In the genomic region with DNA sequence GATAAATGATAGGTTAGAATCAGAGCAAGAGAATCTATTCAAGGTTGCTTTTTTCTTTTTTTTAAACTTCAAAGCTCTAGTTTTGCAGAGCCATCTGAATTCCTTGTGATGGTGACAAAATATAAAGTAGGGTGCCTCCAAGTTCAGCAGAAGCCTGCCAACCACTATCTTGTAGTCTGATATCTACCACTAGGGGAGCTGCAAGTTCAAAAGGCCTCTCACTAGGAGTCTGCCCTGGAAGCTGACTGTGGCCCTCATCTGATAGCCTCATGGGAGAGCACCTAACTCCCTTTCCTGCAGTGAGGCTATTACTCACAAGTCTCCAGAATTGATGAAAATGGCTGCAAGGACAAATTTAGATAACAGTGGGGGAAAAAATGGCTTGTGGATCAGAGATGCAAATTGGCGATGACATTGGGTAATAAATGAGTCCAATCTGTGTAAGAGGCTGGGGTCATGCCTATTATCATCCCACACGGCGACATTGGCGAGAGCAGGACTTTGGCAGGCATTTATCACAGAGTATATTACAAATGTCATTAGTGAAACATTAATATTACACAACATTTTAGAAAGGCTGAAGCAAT, we compare ENCODE assay signal across 10 cellular contexts. TPM values are rescaled to one million over a fixed set of nuclear protein-coding genes. Genes with fewer than 3 reads are reported as not detected.
DNase-seq lines count a peak whose midpoint lies in the region; ATAC-seq, FAIRE-seq and TF ChIP-seq lines count a peak whose summit lies in the region.
"Had no signal": no experiment of that assay in that cellular context is flagged by ENCODE, and none has a peak within 500 bp of the region (broad histone marks: within the 10 kb centered on the region; RNA-seq: fewer than 3 reads in every experiment).

No MANE protein-coding gene starts in this region.

- TF ChIP-seq EP300 in Ishikawa (IDR thresholded peaks at IDR 0.05; ENCODE audit: borderline replicate concordance): no peak

- H3K4me3 Mint-ChIP-seq in astrocyte (ENCODE audit: unreplicated experiment): no peak overlapping the region

- TF ChIP-seq POLR2A in spleen (IDR thresholded peaks at IDR 0.05): no peak

- H3K4me3 ChIP-seq in astrocyte (ENCODE audit: insufficient read depth, low read depth, low read length): no peak overlapping the region
- no peak overlapping the region for H3K4me3 ChIP-seq in mucosa of descending colon
- H3K4me3 ChIP-seq in spleen: no peak overlapping the region
- H3K4me3 ChIP-seq: lung had no signal

- no peaks in the 10 kb centered on the region for H4K20me1 ChIP-seq in astrocyte (ENCODE audit: insufficient read depth, low read length)

- H3K79me2 ChIP-seq in astrocyte (ENCODE audit: insufficient read depth, low read length): no peaks in the 10 kb centered on the region

- WGBS in spleen, 5 donors: 61 to 82% (median 82%) methylated on average over 4 of the region's 4 CpGs

- peak; percentile 45 for ATAC-seq in mucosa of descending colon

- H3K4me1 Mint-ChIP-seq in astrocyte (ENCODE audit: low read depth, unreplicated experiment): no peaks in the 10 kb centered on the region

- no peak overlapping the region for H3K4me2 ChIP-seq in astrocyte (ENCODE audit: low read length)

- TF ChIP-seq RAD21 in Ishikawa (IDR thresholded peaks at IDR 0.05; ENCODE audit: low read depth): peak; percentile 53

- H3K9ac ChIP-seq in astrocyte (ENCODE audit: low read length): no peak overlapping the region

- H3K27ac ChIP-seq in astrocyte (ENCODE audit: low read depth, low read length) (no peak overlapping the region), spleen (no peak overlapping the region)

- H3K9me3 ChIP-seq in astrocyte (ENCODE audit: insufficient read depth, low read depth, low read length): no peaks in the 10 kb centered on the region
- H3K9me3 ChIP-seq in mucosa of descending colon: no peaks in the 10 kb centered on the region
- no peaks in the 10 kb centered on the region for H3K9me3 ChIP-seq in spleen

- no peaks in the 10 kb centered on the region for H3K27me3 Mint-ChIP-seq in astrocyte (ENCODE audit: low read depth, unreplicated experiment)

- H3K36me3 ChIP-seq in astrocyte (ENCODE audit: insufficient read depth, low read length) (no peaks in the 10 kb centered on the region), mucosa of descending colon (ENCODE audit: low read depth) (no peaks in the 10 kb centered on the region), spleen (no peaks in the 10 kb centered on the region)

- H3K27me3 ChIP-seq in astrocyte (ENCODE audit: insufficient read depth, low read length) (no peaks in the 10 kb centered on the region), spleen (replicated peaks in 1 of 7) (no peaks in the 10 kb centered on the region)

- DNase-seq in DMS 273 (lab: John Stamatoyannopoulos, UW; ENCODE audit: unreplicated experiment) (peak; percentile 66), DMS 273 treated with DMSO at 0.1 percent for 48 hours (lab: John Stamatoyannopoulos, UW) (no peak), astrocyte (ENCODE audit: low read depth) (peak; percentile 25), mucosa of descending colon (peak in 1 of 3 donors; percentile 5), spleen (no peak), mesenteric fat pad (ENCODE audit: low spot score) (no peak)
- DNase-seq in activated CD4-positive, alpha-beta T cell treated with anti-CD3 and anti-CD28 coated beads, Interleukin-2, amount 50 U/mL, for 1 hour: no peak

- intact Hi-C loops in mucosa of descending colon (cut with DNase I, micrococcal nuclease) (no loop called here), spleen (cut with DNase I; ENCODE audit: low total_unique reads) (no loop called here)

- no peak overlapping the region for H3K27ac Mint-ChIP-seq in astrocyte (ENCODE audit: unreplicated experiment)

- no peaks in the 10 kb centered on the region for H3K4me1 ChIP-seq in astrocyte (ENCODE audit: insufficient read depth, low read length)
- H3K4me1 ChIP-seq in mucosa of descending colon (ENCODE audit: low read depth): no peaks in the 10 kb centered on the region
- H3K4me1 ChIP-seq in spleen: no peaks in the 10 kb centered on the region

- peaks cover 1% of the 10 kb centered on the region for H3K9me3 Mint-ChIP-seq in astrocyte (ENCODE audit: unreplicated experiment)

- no peak for FAIRE-seq in astrocyte (lab: Jason Lieb, UNC)
- FAIRE-seq: A204.1 had no signal

- no peak overlapping the region for H2AFZ ChIP-seq in astrocyte (ENCODE audit: low read depth, low read length)

- TF ChIP-seq CTCF in astrocyte (IDR thresholded peaks at IDR 0.05; ENCODE audit: insufficient read depth, low read depth, low read length) (peak; percentile 33), mucosa of descending colon (IDR thresholded peaks at IDR 0.05) (no peak), spleen (IDR thresholded peaks at IDR 0.05 in 8 of 11, conservative IDR thresholded peaks at IDR 0.05 in 3 of 11) (peak in 2 of 11 experiments; percentile 10 to 33)

- H3K36me3 Mint-ChIP-seq in astrocyte (ENCODE audit: low read depth, unreplicated experiment): no peaks in the 10 kb centered on the region

TF ChIP-seq in Ishikawa, 13 proteins besides CTCF, POLR2A, EP300 and RAD21:
- TF ChIP-seq, protein P1, sequence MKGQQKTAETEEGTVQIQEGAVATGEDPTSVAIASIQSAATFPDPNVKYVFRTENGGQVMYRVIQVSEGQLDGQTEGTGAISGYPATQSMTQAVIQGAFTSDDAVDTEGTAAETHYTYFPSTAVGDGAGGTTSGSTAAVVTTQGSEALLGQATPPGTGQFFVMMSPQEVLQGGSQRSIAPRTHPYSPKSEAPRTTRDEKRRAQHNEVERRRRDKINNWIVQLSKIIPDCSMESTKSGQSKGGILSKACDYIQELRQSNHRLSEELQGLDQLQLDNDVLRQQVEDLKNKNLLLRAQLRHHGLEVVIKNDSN (IDR thresholded peaks at IDR 0.05): no peak
- TF ChIP-seq, protein P2, sequence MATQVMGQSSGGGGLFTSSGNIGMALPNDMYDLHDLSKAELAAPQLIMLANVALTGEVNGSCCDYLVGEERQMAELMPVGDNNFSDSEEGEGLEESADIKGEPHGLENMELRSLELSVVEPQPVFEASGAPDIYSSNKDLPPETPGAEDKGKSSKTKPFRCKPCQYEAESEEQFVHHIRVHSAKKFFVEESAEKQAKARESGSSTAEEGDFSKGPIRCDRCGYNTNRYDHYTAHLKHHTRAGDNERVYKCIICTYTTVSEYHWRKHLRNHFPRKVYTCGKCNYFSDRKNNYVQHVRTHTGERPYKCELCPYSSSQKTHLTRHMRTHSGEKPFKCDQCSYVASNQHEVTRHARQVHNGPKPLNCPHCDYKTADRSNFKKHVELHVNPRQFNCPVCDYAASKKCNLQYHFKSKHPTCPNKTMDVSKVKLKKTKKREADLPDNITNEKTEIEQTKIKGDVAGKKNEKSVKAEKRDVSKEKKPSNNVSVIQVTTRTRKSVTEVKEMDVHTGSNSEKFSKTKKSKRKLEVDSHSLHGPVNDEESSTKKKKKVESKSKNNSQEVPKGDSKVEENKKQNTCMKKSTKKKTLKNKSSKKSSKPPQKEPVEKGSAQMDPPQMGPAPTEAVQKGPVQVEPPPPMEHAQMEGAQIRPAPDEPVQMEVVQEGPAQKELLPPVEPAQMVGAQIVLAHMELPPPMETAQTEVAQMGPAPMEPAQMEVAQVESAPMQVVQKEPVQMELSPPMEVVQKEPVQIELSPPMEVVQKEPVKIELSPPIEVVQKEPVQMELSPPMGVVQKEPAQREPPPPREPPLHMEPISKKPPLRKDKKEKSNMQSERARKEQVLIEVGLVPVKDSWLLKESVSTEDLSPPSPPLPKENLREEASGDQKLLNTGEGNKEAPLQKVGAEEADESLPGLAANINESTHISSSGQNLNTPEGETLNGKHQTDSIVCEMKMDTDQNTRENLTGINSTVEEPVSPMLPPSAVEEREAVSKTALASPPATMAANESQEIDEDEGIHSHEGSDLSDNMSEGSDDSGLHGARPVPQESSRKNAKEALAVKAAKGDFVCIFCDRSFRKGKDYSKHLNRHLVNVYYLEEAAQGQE (IDR thresholded peaks at IDR 0.05; ENCODE audit: low read depth): no peak
- TF ChIP-seq YY1 (IDR thresholded peaks at IDR 0.05; ENCODE audit: low read depth): no peak
- no peak for TF ChIP-seq TEAD4 (IDR thresholded peaks at IDR 0.05)
- no peak for TF ChIP-seq CREB1 (IDR thresholded peaks at IDR 0.05; ENCODE audit: low read depth)
- TF ChIP-seq FOXM1 (IDR thresholded peaks at IDR 0.05; ENCODE audit: borderline replicate concordance, low read depth): no peak
- no peak for TF ChIP-seq NFIC (IDR thresholded peaks at IDR 0.05)
- TF ChIP-seq EGR1 (IDR thresholded peaks at IDR 0.05): no peak
- TF ChIP-seq, protein P3, sequence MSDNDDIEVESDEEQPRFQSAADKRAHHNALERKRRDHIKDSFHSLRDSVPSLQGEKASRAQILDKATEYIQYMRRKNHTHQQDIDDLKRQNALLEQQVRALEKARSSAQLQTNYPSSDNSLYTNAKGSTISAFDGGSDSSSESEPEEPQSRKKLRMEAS (IDR thresholded peaks at IDR 0.05): no peak
- TF ChIP-seq TCF12 (IDR thresholded peaks at IDR 0.05; ENCODE audit: low read depth): no peak
- TF ChIP-seq TAF1 (IDR thresholded peaks at IDR 0.05; ENCODE audit: low read depth): no peak
- TF ChIP-seq ZBTB7A (IDR thresholded peaks at IDR 0.05; ENCODE audit: low read depth): no peak
- TF ChIP-seq CEBPB (IDR thresholded peaks at IDR 0.05): no peak
TF ChIP-seq in Ishikawa: peak in this region for 0.

RNA-seq across cellular contexts. Expression of a gene that starts 10.7 kb away (rescaled TPM):
- total RNA-seq in astrocyte: 0.27 and 0.31 TPM in 2 replicates
- not detected for total RNA-seq in mucosa of descending colon
- total RNA-seq in spleen: not detected
- polyA plus RNA-seq in spleen: not detected
- total RNA-seq in mesenteric fat pad: not detected
- total RNA-seq: lung had no signal
- polyA plus RNA-seq: lung had no signal

Comparison
In these comparisons a context has a peak if more than half of its experiments do, and no peak if none do; other contexts are left out.
1. DNase-seq: peak in DMS 273 (single experiment) and astrocyte (single experiment); none in DMS 273 treated with DMSO at 0.1 percent for 48 hours (single experiment), spleen (single experiment), mesenteric fat pad (single experiment) and activated CD4-positive, alpha-beta T cell treated with anti-CD3 and anti-CD28 coated beads, Interleukin-2, amount 50 U/mL, for 1 hour (single experiment).